Comparison of ENCODE assay signal across 8 cellular contexts in the genomic region with DNA sequence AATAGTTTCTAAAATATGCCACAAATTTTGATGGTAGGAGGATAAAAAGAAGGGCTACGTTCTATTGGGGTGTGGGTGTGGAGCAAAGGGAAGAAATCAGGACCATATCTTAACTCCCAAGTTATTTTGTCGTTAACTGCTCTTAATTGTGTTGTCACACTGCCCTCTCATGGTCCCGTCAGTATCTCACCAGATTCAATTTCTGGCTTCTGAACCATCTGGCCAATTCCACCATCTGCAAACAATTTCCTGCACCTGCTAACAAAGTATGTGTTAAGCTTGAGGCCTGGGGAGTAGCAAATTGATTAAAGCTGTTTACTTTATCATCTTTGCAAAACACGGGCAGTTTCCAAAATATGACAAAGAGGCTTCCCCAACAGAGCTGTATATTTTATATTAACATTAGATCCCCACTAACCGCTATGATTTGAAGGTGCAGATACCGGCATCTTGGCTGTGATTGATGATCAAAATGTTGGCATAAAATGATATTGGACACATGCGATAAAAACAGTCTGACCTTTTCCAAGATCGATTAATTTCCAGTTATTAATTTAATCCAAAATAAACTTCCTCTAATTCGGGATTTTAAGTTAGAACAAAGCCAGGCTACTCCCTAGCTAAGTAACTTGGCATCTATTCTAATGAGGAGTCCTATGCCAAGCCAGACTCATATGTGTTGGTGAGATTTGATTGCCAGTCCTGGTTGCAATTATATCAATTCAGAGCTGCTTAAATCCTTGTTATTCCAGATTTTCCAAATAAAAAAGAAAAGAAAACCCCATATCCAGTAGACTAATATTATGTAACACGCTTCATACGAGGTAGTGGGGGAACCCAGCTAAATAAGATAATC. TPM values are rescaled to one million over a fixed set of nuclear protein-coding genes. Genes with fewer than 3 reads are reported as not detected.
DNase-seq lines count a peak whose midpoint lies in the region; ATAC-seq and TF ChIP-seq lines count a peak whose summit lies in the region.

No MANE protein-coding gene starts in this region.

- peaks cover 0 to 3% of the 10 kb centered on the region in 2 donors for H3K36me3 Mint-ChIP-seq in CD14-positive monocyte
- no peaks in the 10 kb centered on the region for H3K36me3 Mint-ChIP-seq in T-helper 2 cell treated with Interferon-gamma antibody and Interleukin-4, amounts not matched to agents 5 μg/mL and 100 μg/mL, for 36 hours (ENCODE audit: low read depth)

- H3K27ac Mint-ChIP-seq in CD14-positive monocyte: no peak overlapping the region
- no peak overlapping the region for H3K27ac Mint-ChIP-seq in T-helper 2 cell treated with Interferon-gamma antibody and Interleukin-4, amounts not matched to agents 5 μg/mL and 100 μg/mL, for 36 hours

- intact Hi-C loops in CD14-positive monocyte (cut with micrococcal nuclease): loop anchor here (10.0 kb wide), 2 partner anchors 217 to 307 kb away; no protein-coding TSS in a partner anchor
- intact Hi-C loops in ovary (cut with DNase I): loop anchor here in 3 of 4 donors (10.0 kb wide), 2 partner anchors 307 to 1017 kb away; partner anchors contain the start of gene ETFBKMT (in 2 of the 3)

- DNase-seq in CD14-positive monocyte (ENCODE audit: low spot score) (no peak), NCI-H1694 treated with DMSO at 0.1 percent for 48 hours (lab: John Stamatoyannopoulos, UW) (peak; percentile 98), foreskin keratinocyte (peak in 1 of 2 donors; percentile 48), ovary (peak in 3 of 5 donors; percentile 34 to 58 (median 47))
- DNase-seq in T-helper 2 cell treated with Interferon-gamma antibody and Interleukin-4, amounts not matched to agents 5 μg/mL and 100 μg/mL, for 36 hours (ENCODE audit: low spot score): peak; percentile 10
- DNase-seq in NK-92 treated with Interleukin-12 subunit alpha and Interleukin-12 subunit beta, amount 100 ng/mL, for 24 hours (lab: John Stamatoyannopoulos, UW): no peak

- TF ChIP-seq CTCF in CD14-positive monocyte (IDR thresholded peaks at IDR 0.05) (peak; percentile 29), foreskin keratinocyte (conservative IDR thresholded peaks at IDR 0.05) (peak; percentile 79), ovary (IDR thresholded peaks at IDR 0.05) (peak; percentile 31 to 49 (median 38))

- no peaks in the 10 kb centered on the region for H3K9me3 ChIP-seq in ovary

- ATAC-seq in GM21619 (IDR thresholded peaks at IDR 0.05; ENCODE audit: unreplicated experiment) (peak; percentile 55), foreskin keratinocyte (peak; percentile 57), GM21526 (IDR thresholded peaks at IDR 0.05; ENCODE audit: low FRiP score, unreplicated experiment) (no peak)

- no peak overlapping the region for H3K4me3 Mint-ChIP-seq in CD14-positive monocyte
- H3K4me3 Mint-ChIP-seq in T-helper 2 cell treated with Interferon-gamma antibody and Interleukin-4, amounts not matched to agents 5 μg/mL and 100 μg/mL, for 36 hours: no peak overlapping the region

- H3K27ac ChIP-seq in foreskin keratinocyte (no peak overlapping the region), ovary (no peak overlapping the region)

- H3K27me3 ChIP-seq in foreskin keratinocyte: no peaks in the 10 kb centered on the region
- no peaks in the 10 kb centered on the region for H3K27me3 ChIP-seq in ovary

- no peak overlapping the region for H3K4me3 ChIP-seq in ovary

- H3K4me1 Mint-ChIP-seq in CD14-positive monocyte: peaks cover 19% of the 10 kb centered on the region
- H3K4me1 Mint-ChIP-seq in T-helper 2 cell treated with Interferon-gamma antibody and Interleukin-4, amounts not matched to agents 5 μg/mL and 100 μg/mL, for 36 hours (ENCODE audit: low read depth): no peaks in the 10 kb centered on the region

- H3K4me1 ChIP-seq in foreskin keratinocyte (no peaks in the 10 kb centered on the region), ovary (ENCODE audit: insufficient read depth) (no peaks in the 10 kb centered on the region)

- WGBS in ovary, 3 donors: 10 to 16% (median 12%) methylated on average over 11 of the region's 11 CpGs

- peaks cover 0 to 2% (median 0%) of the 10 kb centered on the region in 3 donors for H3K27me3 Mint-ChIP-seq in CD14-positive monocyte (ENCODE audit: low read depth in 3 of 3)
- H3K27me3 Mint-ChIP-seq in T-helper 2 cell treated with Interferon-gamma antibody and Interleukin-4, amounts not matched to agents 5 μg/mL and 100 μg/mL, for 36 hours (ENCODE audit: low read depth): no peaks in the 10 kb centered on the region

- no peak for TF ChIP-seq POLR2A in ovary (IDR thresholded peaks at IDR 0.05)

- no peak for TF ChIP-seq EP300 in ovary (IDR thresholded peaks at IDR 0.05)

- no peaks in the 10 kb centered on the region for H3K36me3 ChIP-seq in ovary

- H3K9me3 Mint-ChIP-seq in CD14-positive monocyte: peaks cover 7 to 28% (median 21%) of the 10 kb centered on the region in 7 donors
- H3K9me3 Mint-ChIP-seq in T-helper 2 cell treated with Interferon-gamma antibody and Interleukin-4, amounts not matched to agents 5 μg/mL and 100 μg/mL, for 36 hours: peaks cover 8% of the 10 kb centered on the region

RNA-seq across cellular contexts. Expression of gene DNM1L, which starts 6.9 kb away (rescaled TPM):
- polyA plus RNA-seq in CD14-positive monocyte (10 to 100 TPM; 23.6 to 31.5 TPM), foreskin keratinocyte (52.4 and 58.4 TPM in 2 replicates), ovary (10 to 100 TPM; 19.4 to 36.4 TPM)
- total RNA-seq in foreskin keratinocyte (114 TPM in 2 replicates), ovary (10 to 100 TPM; 46.7 to 77.5 (median 48.5) TPM)

Comparison
In these comparisons a context has a peak if more than half of its experiments do, and no peak if none do; other contexts are left out.
1. DNase-seq: peak in NCI-H1694 treated with DMSO at 0.1 percent for 48 hours (single experiment), T-helper 2 cell treated with Interferon-gamma antibody and Interleukin-4, amounts not matched to agents 5 μg/mL and 100 μg/mL, for 36 hours (single experiment) and ovary (3 of 5); none in CD14-positive monocyte (single experiment) and NK-92 treated with Interleukin-12 subunit alpha and Interleukin-12 subunit beta, amount 100 ng/mL, for 24 hours (single experiment).
2. CTCF ChIP-seq: peak in every context shown above with its lines; median percentile 79 in foreskin keratinocyte; 38 in ovary; 29 in CD14-positive monocyte.